Comparison of ENCODE assay signal across 8 cellular contexts in the genomic region with DNA sequence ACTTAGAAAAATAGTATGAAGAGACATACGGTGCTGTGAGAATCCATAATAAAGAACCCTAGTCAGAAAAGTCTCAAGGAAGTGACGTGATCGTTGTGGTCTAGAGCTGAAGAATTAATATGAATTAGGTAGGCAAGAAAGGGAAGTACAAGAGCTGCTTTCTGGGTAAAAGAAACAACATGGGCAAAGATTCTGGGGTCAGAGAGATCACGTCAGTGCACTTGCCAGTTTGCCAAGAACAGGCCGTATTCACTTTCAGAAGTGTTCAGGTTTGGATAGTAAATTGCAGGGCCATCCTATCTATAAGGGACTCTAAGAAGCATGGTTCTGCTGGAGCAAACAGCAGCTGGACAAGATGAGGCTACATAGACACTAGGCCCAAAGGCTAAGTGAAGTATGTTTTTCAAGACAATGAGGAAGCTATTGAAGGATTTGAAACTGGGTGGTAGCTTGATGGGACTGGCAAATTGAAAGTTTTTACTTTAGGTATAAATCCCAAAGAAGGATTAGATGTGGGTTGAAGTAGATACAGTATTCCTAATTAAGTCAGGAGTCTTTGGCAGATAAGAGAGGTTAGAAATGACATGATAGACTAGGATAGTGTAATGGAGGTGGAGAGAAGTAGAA. TPM values are rescaled to one million over a fixed set of nuclear protein-coding genes. Genes with fewer than 3 reads are reported as not detected.
A peak's percentile ranks its signal among the peaks of the same experiment; 100 is the strongest.
DNase-seq lines count a peak whose midpoint lies in the region; ATAC-seq, FAIRE-seq and TF ChIP-seq lines count a peak whose summit lies in the region.

No MANE protein-coding gene starts in this region.

- H3K27ac ChIP-seq in CD4-positive, alpha-beta T cell (ENCODE audit: low read depth, low read length): peak overlapping the region; percentile 74
- peak overlapping the region; percentile 31 to 37 for H3K27ac ChIP-seq in ascending aorta
- no peak overlapping the region for H3K27ac ChIP-seq in aorta (ENCODE audit: low read depth in 1 of 2, low read length in 2 of 2)

- peaks cover 78% of the 10 kb centered on the region for H3K4me1 Mint-ChIP-seq in CD4-positive, alpha-beta T cell (ENCODE audit: low read depth)

- intact Hi-C loops in CD4-positive, alpha-beta T cell (cut with DNase I, micrococcal nuclease): loop anchor here in 1 of 2 experiments (5.0 to 10.0 kb wide), 2 partner anchors 1601 to 1746 kb away; partner anchors contain the start of gene FAM174A
- intact Hi-C loops in ascending aorta (cut with DNase I) (no loop called here), left colon (cut with DNase I, micrococcal nuclease) (no loop called here), aorta (cut with DNase I) (no loop called here)

- H3K27me3 Mint-ChIP-seq in CD4-positive, alpha-beta T cell: no peaks in the 10 kb centered on the region

- CTCF ChIA-PET in CD4-positive, alpha-beta T cell (lab: Charles Lee): interaction anchor here (0.9 to 1.2 kb wide), 2 partner anchors 69 to 127 kb away, joined by 3 to 4 read pairs; no protein-coding TSS in a partner anchor

- H3K9me3 Mint-ChIP-seq in CD4-positive, alpha-beta T cell: no peaks in the 10 kb centered on the region

- POLR2A ChIA-PET in CD4-positive, alpha-beta T cell (lab: Charles Lee): interaction anchor here (0.6 to 2.8 kb wide), 10 partner anchors 11 to 1967 kb away, joined by 3 to 10 read pairs (median 4); partner anchors contain the start of gene RGMB

- H3K4me3 Mint-ChIP-seq in CD4-positive, alpha-beta T cell: peak overlapping the region; percentile 31

- H3K4me3 ChIP-seq in ascending aorta (no peak overlapping the region), BE2C (ENCODE audit: low read depth, low read length) (no peak overlapping the region), aorta (ENCODE audit: low read length in 2 of 2) (no peak overlapping the region)

- H3K27me3 ChIP-seq in CD4-positive, alpha-beta T cell (ENCODE audit: control insufficient read depth, insufficient read depth, low read length): no peaks in the 10 kb centered on the region
- no peaks in the 10 kb centered on the region for H3K27me3 ChIP-seq in ascending aorta
- H3K27me3 ChIP-seq in BE2C: no peaks in the 10 kb centered on the region
- H3K27me3 ChIP-seq in aorta (ENCODE audit: control insufficient read depth in 1 of 2, insufficient read depth in 2 of 2, low read length in 1 of 2): no peaks in the 10 kb centered on the region

- H3K4me1 ChIP-seq in ascending aorta (peaks cover 0 to 13% of the 10 kb centered on the region in 2 donors), BE2C (no peaks in the 10 kb centered on the region), aorta (ENCODE audit: control insufficient read depth in 1 of 2, insufficient read depth in 2 of 2, low read length in 2 of 2) (peaks cover 0 to 1% of the 10 kb centered on the region in 2 donors)

- peak; percentile 80 for FAIRE-seq in GM19239 (lab: Jason Lieb, UNC)

- peaks cover 39% of the 10 kb centered on the region for H3K36me3 Mint-ChIP-seq in CD4-positive, alpha-beta T cell (ENCODE audit: low read depth)

- H3K27ac Mint-ChIP-seq in CD4-positive, alpha-beta T cell: peak overlapping the region; percentile 97

- 85 to 89% methylated on average over 5 of the region's 5 CpGs for WGBS in aorta, 2 donors

- peak in 4 of 10 experiments; percentile 11 to 26 (median 22) for DNase-seq in CD4-positive, alpha-beta T cell
- peak; percentile 15 for DNase-seq in GM19239 (ENCODE audit: insufficient read length, low spot score)
- DNase-seq in ascending aorta (ENCODE audit: low spot score in 2 of 2): no peak
- DNase-seq in BE2C: no peak
- no peak for DNase-seq in left colon
- no peak for DNase-seq in cerebellar cortex (ENCODE audit: low spot score)
- DNase-seq in aorta: no peak

- no peaks in the 10 kb centered on the region for H3K36me3 ChIP-seq in ascending aorta
- no peaks in the 10 kb centered on the region; the same call in 1 of the 2 replicates for H3K36me3 ChIP-seq in BE2C
- H3K36me3 ChIP-seq in aorta (ENCODE audit: control insufficient read depth in 1 of 2, insufficient read depth in 2 of 2, low read length in 1 of 2): no peaks in the 10 kb centered on the region

- ATAC-seq in CD4-positive, alpha-beta T cell (ENCODE audit: poor library complexity): peak; percentile 15
- peak; percentile 28 for ATAC-seq in HG03520 (IDR thresholded peaks at IDR 0.05; ENCODE audit: unreplicated experiment)
- ATAC-seq in left colon: no peak
- no peak for ATAC-seq in aorta (ENCODE audit: low FRiP score)

- H3K9me3 ChIP-seq in CD4-positive, alpha-beta T cell (ENCODE audit: control insufficient read depth, low read length): no peaks in the 10 kb centered on the region
- no peaks in the 10 kb centered on the region for H3K9me3 ChIP-seq in ascending aorta
- no peaks in the 10 kb centered on the region for H3K9me3 ChIP-seq in BE2C
- H3K9me3 ChIP-seq in aorta (ENCODE audit: control insufficient read depth, low read length): no peaks in the 10 kb centered on the region

- TF ChIP-seq CTCF in CD4-positive, alpha-beta T cell (IDR thresholded peaks at IDR 0.05): no peak
- TF ChIP-seq CTCF in ascending aorta (IDR thresholded peaks at IDR 0.05) (no peak), BE2C (IDR thresholded peaks at IDR 0.05; ENCODE audit: low read depth, low read length) (no peak)

RNA-seq across cellular contexts. Expression of gene CHD1, which starts 4.8 kb away (rescaled TPM):
- total RNA-seq in CD4-positive, alpha-beta T cell: 100 to 1,000 TPM; 217 to 228 TPM
- 35.5 TPM for total RNA-seq in ascending aorta
- polyA plus RNA-seq in BE2C (2012; ENCODE audit: insufficient read depth, insufficient read length, low read depth): 20.3 TPM
- 10 to 100 TPM; 44.9 to 45.8 TPM for total RNA-seq in left colon
- total RNA-seq in aorta: 10 to 100 TPM; 44.1 to 51.8 TPM
- polyA plus RNA-seq in aorta: 10 to 100 TPM in 1 of 2 donors, 1 to 10 TPM in 1; 5.9 to 12.5 TPM

Comparison
In these comparisons a context has a peak if more than half of its experiments do, and no peak if none do; other contexts are left out.
1. ATAC-seq: peak in CD4-positive, alpha-beta T cell (single experiment) and HG03520 (single experiment); none in left colon (single experiment) and aorta (single experiment).
2. H3K27ac ChIP-seq: peak in CD4-positive, alpha-beta T cell (single experiment) and ascending aorta (2 of 2); none in aorta (0 of 2).